ENCODE assay signal across 8 cellular contexts in the genomic region with DNA sequence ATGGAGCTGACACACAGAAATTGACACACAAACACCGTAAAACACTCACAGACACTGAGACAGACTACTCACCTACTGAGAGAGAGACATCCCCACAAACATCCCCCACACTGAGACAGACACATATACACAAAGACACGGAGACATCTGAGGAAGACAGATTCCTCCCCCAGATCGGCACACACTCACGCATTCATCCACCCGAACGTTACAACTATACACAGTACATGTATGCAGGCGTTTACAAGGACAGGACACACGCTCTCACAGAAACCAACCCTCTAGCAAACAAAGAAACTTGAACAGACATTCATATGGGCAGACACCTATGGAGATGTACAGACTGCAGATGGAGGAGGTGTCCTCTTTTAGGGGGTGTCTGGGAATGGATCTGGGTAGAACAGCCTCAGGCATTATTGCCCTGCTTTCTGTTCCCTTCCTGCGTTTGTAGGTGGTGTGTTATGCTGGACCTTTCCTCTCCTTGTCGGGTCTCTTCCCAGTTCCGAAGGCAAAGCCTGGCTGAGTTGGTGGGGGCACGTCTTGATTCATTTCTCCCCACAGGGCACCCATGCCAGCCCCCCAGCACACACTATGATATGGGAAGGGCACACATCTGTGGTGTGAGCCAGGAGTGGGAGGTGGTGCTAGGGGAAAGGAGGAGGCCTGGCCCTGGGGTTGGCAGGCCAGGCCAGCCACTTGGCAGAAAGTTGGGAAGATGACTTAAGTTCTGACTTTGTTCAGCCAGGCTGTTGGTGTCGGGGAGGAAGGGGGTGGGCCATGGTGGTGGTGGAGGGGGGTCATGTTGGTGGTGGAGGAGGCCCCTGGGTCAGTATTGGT. TPM values are rescaled to one million over a fixed set of nuclear protein-coding genes. Genes with fewer than 3 reads are reported as not detected.
DNase-seq lines count a peak whose midpoint lies in the region; ATAC-seq and TF ChIP-seq lines count a peak whose summit lies in the region.

No MANE protein-coding gene starts in this region.

- H3K4me2 ChIP-seq in BLaER1 (peak overlapping the region; percentile 87), osteoblast (ENCODE audit: insufficient read depth, low read length) (peak overlapping the region; percentile 80), MM.1S (ENCODE audit: low read depth, low read length) (no peak overlapping the region)

- peaks cover 28% of the 10 kb centered on the region for H3K4me1 ChIP-seq in BLaER1
- H3K4me1 ChIP-seq in osteoblast (ENCODE audit: insufficient read depth, low read length) = peaks cover 36% of the 10 kb centered on the region
- H3K4me1 ChIP-seq in MM.1S (ENCODE audit: low read length) = no peaks in the 10 kb centered on the region

- H2AFZ ChIP-seq in osteoblast (ENCODE audit: low read length) = no peak overlapping the region
- no peak overlapping the region for H2AFZ ChIP-seq in MM.1S (ENCODE audit: low read length)

- ATAC-seq in GM21447 (IDR thresholded peaks at IDR 0.05; ENCODE audit: unreplicated experiment) = no peak

- H3K9ac ChIP-seq in BLaER1 = peak overlapping the region; percentile 58; the same call in 1 of the 2 replicates
- no peak overlapping the region for H3K9ac ChIP-seq in MM.1S (ENCODE audit: low read length)

- H3K27ac ChIP-seq in BLaER1 = 0 out of 2 replicates have a peak overlapping the region, but pooled peaks have one; percentile 13
- H3K27ac ChIP-seq in osteoblast (ENCODE audit: low read depth, low read length) = peak overlapping the region; percentile 65
- no peak overlapping the region for H3K27ac ChIP-seq in MM.1S (ENCODE audit: low read length)

- H3K27me3 ChIP-seq in BLaER1 (no peaks in the 10 kb centered on the region), osteoblast (ENCODE audit: insufficient read depth, low read length) (no peaks in the 10 kb centered on the region), MM.1S (replicated peaks; ENCODE audit: insufficient read depth, low read length) (peaks cover 35% of the 10 kb centered on the region)

- no peaks in the 10 kb centered on the region for H3F3A ChIP-seq in MM.1S (ENCODE audit: insufficient read depth, low read length)

- H3K9me3 ChIP-seq in BLaER1 (no peaks in the 10 kb centered on the region), osteoblast (ENCODE audit: low read depth, low read length) (no peaks in the 10 kb centered on the region), MM.1S (replicated peaks; ENCODE audit: insufficient read depth, low read length) (no peaks in the 10 kb centered on the region)

- H4K20me1 ChIP-seq in BLaER1 (peaks cover 43% of the 10 kb centered on the region), osteoblast (ENCODE audit: insufficient read depth, low read length) (peaks cover 46% of the 10 kb centered on the region), MM.1S (ENCODE audit: insufficient read depth, low read length) (no peaks in the 10 kb centered on the region)

- no peaks in the 10 kb centered on the region for H3K9me2 ChIP-seq in MM.1S (replicated peaks; ENCODE audit: insufficient read depth, low read length)

- H3K36me3 ChIP-seq in BLaER1 = 0 out of 2 replicates have a peak, but pooled peaks cover 7% of the 10 kb centered on the region
- no peaks in the 10 kb centered on the region for H3K36me3 ChIP-seq in osteoblast (ENCODE audit: insufficient read depth, low read length)
- no peaks in the 10 kb centered on the region for H3K36me3 ChIP-seq in MM.1S (replicated peaks; ENCODE audit: insufficient read depth, low read length)

- no peak for TF ChIP-seq CTCF in fibroblast of pulmonary artery (IDR thresholded peaks at IDR 0.05; ENCODE audit: low read length, missing control alignments)
- no peak for TF ChIP-seq CTCF in osteoblast (IDR thresholded peaks at IDR 0.05; ENCODE audit: extremely low read depth, low read depth, low read length)
- TF ChIP-seq CTCF in MM.1S (IDR thresholded peaks at IDR 0.05; ENCODE audit: low read length) = no peak

- peak; percentile 21 for DNase-seq in RKO (ENCODE audit: low spot score)
- DNase-seq in fibroblast of pulmonary artery (ENCODE audit: low read depth) = peak; percentile 38
- DNase-seq in osteoblast (ENCODE audit: insufficient read length, low spot score, missing footprints) = peak; percentile 94
- DNase-seq in UCSD-AML1 (lab: John Stamatoyannopoulos, UW; ENCODE audit: unreplicated experiment) = no peak
- DNase-seq in MM.1S = no peak
- no peak for DNase-seq in activated CD4-positive, CD25-positive, alpha-beta regulatory T cell treated with anti-CD3 and anti-CD28 coated beads, Interleukin-2, amount 50 U/mL, for 72 hours

- peaks cover 65% of the 10 kb centered on the region for H3K79me2 ChIP-seq in osteoblast (ENCODE audit: insufficient read depth, low read length)
- no peaks in the 10 kb centered on the region for H3K79me2 ChIP-seq in MM.1S (ENCODE audit: low read length)

- H3K4me3 ChIP-seq in BLaER1 = peak overlapping the region; percentile 87
- H3K4me3 ChIP-seq in fibroblast of pulmonary artery (replicated peaks; ENCODE audit: low read depth, low read length) = peak overlapping the region; percentile 95
- peak overlapping the region; percentile 91 for H3K4me3 ChIP-seq in osteoblast (ENCODE audit: insufficient read depth, low read length)
- H3K4me3 ChIP-seq in MM.1S (ENCODE audit: low read length) = no peak overlapping the region

RNA-seq across cellular contexts. Expression of a gene that starts 1.5 kb away (rescaled TPM):
- 171 and 174 TPM in 2 replicates for total RNA-seq in osteoblast

Comparison
In these comparisons a context has a peak if more than half of its experiments do, and no peak if none do; other contexts are left out.
1. DNase-seq: peak in RKO (single experiment), fibroblast of pulmonary artery (single experiment) and osteoblast (single experiment); none in UCSD-AML1 (single experiment), MM.1S (single experiment) and activated CD4-positive, CD25-positive, alpha-beta regulatory T cell treated with anti-CD3 and anti-CD28 coated beads, Interleukin-2, amount 50 U/mL, for 72 hours (single experiment).